Comparison of ENCODE assay signal across 26 cellular contexts in the genomic region with DNA sequence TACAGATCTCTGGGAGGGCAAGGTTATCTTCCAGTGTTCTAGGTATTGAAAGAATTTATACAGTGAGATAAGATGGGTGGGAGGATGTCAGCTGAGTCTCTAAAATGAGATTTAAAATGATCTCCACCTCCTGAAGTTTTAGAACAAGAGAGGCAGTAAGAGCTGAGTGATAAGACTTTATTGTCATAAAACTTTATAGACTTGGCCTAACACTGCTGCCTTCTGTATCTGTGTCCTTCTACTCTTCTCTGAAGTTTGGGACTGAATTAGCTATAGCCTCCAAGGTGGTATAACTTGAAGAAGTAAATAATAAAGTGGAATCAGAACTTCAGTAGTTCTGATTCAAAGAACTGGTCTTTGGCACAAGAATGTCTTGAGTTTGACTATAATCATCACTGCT. TPM values are rescaled to one million over a fixed set of nuclear protein-coding genes. Genes with fewer than 3 reads are reported as not detected.
DNase-seq lines count a peak whose midpoint lies in the region; ATAC-seq and TF ChIP-seq lines count a peak whose summit lies in the region.
"Had no signal": no experiment of that assay in that cellular context is flagged by ENCODE, and none has a peak within 500 bp of the region (broad histone marks: within the 10 kb centered on the region; RNA-seq: fewer than 3 reads in every experiment).

No MANE protein-coding gene starts in this region.

- H3K27me3 Mint-ChIP-seq in MCF 10A (ENCODE audit: insufficient read depth, unreplicated experiment), result no peaks in the 10 kb centered on the region
- no peaks in the 10 kb centered on the region for H3K27me3 Mint-ChIP-seq in activated T-helper 17 cell treated with anti-CD3 and anti-CD28 coated beads, Interleukin-2, amount 50 U/mL, for 72 hours
- H3K27me3 Mint-ChIP-seq in stimulated activated naive B cell treated with anti-CD40 and anti-IgM and Interleukin-4, amounts not matched to agents 10 μg/mL and 1 μg/mL and 100 μg/mL, for 72 hours, result no peaks in the 10 kb centered on the region
- H3K27me3 Mint-ChIP-seq in activated T-cell treated with anti-CD3 and anti-CD28 coated beads, Interleukin-2, amount 50 U/mL, for 4 hours (ENCODE audit: low read depth), result no peaks in the 10 kb centered on the region
- H3K27me3 Mint-ChIP-seq: activated CD4-positive, alpha-beta T cell treated with anti-CD3 and anti-CD28 coated beads for 36 hours; stimulated activated naive CD8-positive, alpha-beta T cell treated with anti-CD3 and anti-CD28 coated beads, Interleukin-15, Interleukin-2, amounts not matched to agents 100 ng/mL and 50 ng/mL, for 24 hours had no signal

- ATAC-seq in activated T-helper 17 cell treated with anti-CD3 and anti-CD28 coated beads, Interleukin-2, amount 50 U/mL, for 72 hours (replicated peaks), result no peak
- no peak for ATAC-seq in stimulated activated naive B cell treated with anti-CD40 and anti-IgM and Interleukin-4, amounts not matched to agents 10 μg/mL and 1 μg/mL and 100 μg/mL, for 72 hours (replicated peaks)
- no peak for ATAC-seq in activated T-cell treated with anti-CD3 and anti-CD28 coated beads, Interleukin-2, amount 50 U/mL, for 4 hours
- no peak for ATAC-seq in GM21423 (IDR thresholded peaks at IDR 0.05; ENCODE audit: unreplicated experiment)
- ATAC-seq: A549; activated CD4-positive, alpha-beta T cell treated with anti-CD3 and anti-CD28 coated beads for 36 hours; foreskin keratinocyte; heart right ventricle had no signal

- TF ChIP-seq CTCF in MCF 10A (IDR thresholded peaks at IDR 0.05; ENCODE audit: unreplicated experiment), result no peak
- no peak for TF ChIP-seq CTCF in breast epithelium (IDR thresholded peaks at IDR 0.05)

- no TSS peak for BruUV-seq in MCF 10A (replicated peaks; lab: Mats Ljungman, UMichigan)

- H3K4me1 Mint-ChIP-seq in MCF 10A (ENCODE audit: insufficient read depth, unreplicated experiment), result peaks cover 24% of the 10 kb centered on the region
- H3K4me1 Mint-ChIP-seq in activated T-helper 17 cell treated with anti-CD3 and anti-CD28 coated beads, Interleukin-2, amount 50 U/mL, for 72 hours, result peaks cover 9% of the 10 kb centered on the region
- no peaks in the 10 kb centered on the region for H3K4me1 Mint-ChIP-seq in stimulated activated naive B cell treated with anti-CD40 and anti-IgM and Interleukin-4, amounts not matched to agents 10 μg/mL and 1 μg/mL and 100 μg/mL, for 72 hours
- peaks cover 10% of the 10 kb centered on the region for H3K4me1 Mint-ChIP-seq in activated T-cell treated with anti-CD3 and anti-CD28 coated beads, Interleukin-2, amount 50 U/mL, for 4 hours (ENCODE audit: low read depth)

- intact Hi-C loops in MCF 10A (cut with micrococcal nuclease) (no loop called here), breast epithelium (cut with DNase I; ENCODE audit: low total_unique reads) (no loop called here)

- CTCF ChIA-PET in MCF 10A (lab: Yijun Ruan, JAX), result interaction anchor here (0.7 to 1.5 kb wide), 5 partner anchors 47 to 139 kb away, joined by 3 to 4 read pairs (median 3); partner anchors contain the start of gene PIGC

- H3K36me3 ChIP-seq in breast epithelium, result no peaks in the 10 kb centered on the region
- H3K36me3 ChIP-seq in mesodermal cell (ENCODE audit: control insufficient read depth, insufficient read depth, low read length), result peaks cover 40% of the 10 kb centered on the region
- H3K36me3 ChIP-seq: colonic mucosa, thoracic aorta had no signal

- H3K27ac ChIP-seq in breast epithelium (no peak overlapping the region), mesodermal cell (ENCODE audit: low read depth, low read length, severe bottlenecking) (peak overlapping the region; percentile 63)
- H3K27ac ChIP-seq: A549, brain microvascular endothelial cell, colonic mucosa, foreskin keratinocyte, heart right ventricle, thoracic aorta had no signal

- no peaks in the 10 kb centered on the region for H3K9me3 Mint-ChIP-seq in MCF 10A (ENCODE audit: unreplicated experiment)
- no peaks in the 10 kb centered on the region for H3K9me3 Mint-ChIP-seq in activated T-helper 17 cell treated with anti-CD3 and anti-CD28 coated beads, Interleukin-2, amount 50 U/mL, for 72 hours
- no peaks in the 10 kb centered on the region for H3K9me3 Mint-ChIP-seq in stimulated activated naive B cell treated with anti-CD40 and anti-IgM and Interleukin-4, amounts not matched to agents 10 μg/mL and 1 μg/mL and 100 μg/mL, for 72 hours
- no peaks in the 10 kb centered on the region for H3K9me3 Mint-ChIP-seq in activated T-cell treated with anti-CD3 and anti-CD28 coated beads, Interleukin-2, amount 50 U/mL, for 4 hours
- H3K9me3 Mint-ChIP-seq: stimulated activated naive CD8-positive, alpha-beta T cell treated with anti-CD3 and anti-CD28 coated beads, Interleukin-15, Interleukin-2, amounts not matched to agents 100 ng/mL and 50 ng/mL, for 24 hours; T-helper 1 cell treated with Interleukin-12 subunit alpha and Interleukin-12 subunit beta and Interleukin-4 antibody, amounts not matched to agents 30 μg/mL and 1 μg/mL, for 36 hours had no signal

- no peaks in the 10 kb centered on the region for H3K27me3 ChIP-seq in breast epithelium
- H3K27me3 ChIP-seq: brain microvascular endothelial cell, colonic mucosa, foreskin keratinocyte, heart right ventricle had no signal

- no peak for TF ChIP-seq POLR2A in breast epithelium (IDR thresholded peaks at IDR 0.05)

- H3K9me3 ChIP-seq in breast epithelium, result no peaks in the 10 kb centered on the region
- no peaks in the 10 kb centered on the region for H3K9me3 ChIP-seq in mesodermal cell (ENCODE audit: control insufficient read depth, low read length)
- H3K9me3 ChIP-seq: A549, colonic mucosa, heart right ventricle, thoracic aorta had no signal

- POLR2A ChIA-PET in MCF 10A (lab: Yijun Ruan, JAX), result interaction anchor here (0.7 to 1.0 kb wide), 3 partner anchors 8 to 160 kb away, joined by 3 to 4 read pairs (median 3); no protein-coding TSS in a partner anchor

- H3K4me3 Mint-ChIP-seq in MCF 10A (ENCODE audit: unreplicated experiment), result no peak overlapping the region
- H3K4me3 Mint-ChIP-seq in activated T-helper 17 cell treated with anti-CD3 and anti-CD28 coated beads, Interleukin-2, amount 50 U/mL, for 72 hours, result no peak overlapping the region
- H3K4me3 Mint-ChIP-seq in stimulated activated naive B cell treated with anti-CD40 and anti-IgM and Interleukin-4, amounts not matched to agents 10 μg/mL and 1 μg/mL and 100 μg/mL, for 72 hours, result no peak overlapping the region
- no peak overlapping the region for H3K4me3 Mint-ChIP-seq in activated T-cell treated with anti-CD3 and anti-CD28 coated beads, Interleukin-2, amount 50 U/mL, for 4 hours
- H3K4me3 Mint-ChIP-seq: activated CD4-positive, alpha-beta T cell treated with anti-CD3 and anti-CD28 coated beads for 36 hours; stimulated activated naive CD8-positive, alpha-beta T cell treated with anti-CD3 and anti-CD28 coated beads, Interleukin-15, Interleukin-2, amounts not matched to agents 100 ng/mL and 50 ng/mL, for 24 hours; T-helper 1 cell treated with Interleukin-12 subunit alpha and Interleukin-12 subunit beta and Interleukin-4 antibody, amounts not matched to agents 30 μg/mL and 1 μg/mL, for 36 hours had no signal

- H3K4me3 ChIP-seq in breast epithelium (no peak overlapping the region), mesodermal cell (ENCODE audit: extremely low read depth, insufficient read depth, low read length, poor library complexity, severe bottlenecking) (no peak overlapping the region)
- H3K4me3 ChIP-seq: A549, colonic mucosa, heart right ventricle, thoracic aorta had no signal

- H3K36me3 Mint-ChIP-seq in MCF 10A (ENCODE audit: insufficient read depth, unreplicated experiment), result peaks cover 50% of the 10 kb centered on the region
- H3K36me3 Mint-ChIP-seq in activated T-helper 17 cell treated with anti-CD3 and anti-CD28 coated beads, Interleukin-2, amount 50 U/mL, for 72 hours (ENCODE audit: low read depth), result peaks cover 76% of the 10 kb centered on the region
- H3K36me3 Mint-ChIP-seq in stimulated activated naive B cell treated with anti-CD40 and anti-IgM and Interleukin-4, amounts not matched to agents 10 μg/mL and 1 μg/mL and 100 μg/mL, for 72 hours, result peaks cover 8 to 12% of the 10 kb centered on the region in 2 donors
- H3K36me3 Mint-ChIP-seq in activated T-cell treated with anti-CD3 and anti-CD28 coated beads, Interleukin-2, amount 50 U/mL, for 4 hours (ENCODE audit: insufficient read depth), result peaks cover 41% of the 10 kb centered on the region

- H3K4me1 ChIP-seq in breast epithelium (no peaks in the 10 kb centered on the region), mesodermal cell (ENCODE audit: control insufficient read depth, insufficient read depth, low read length, poor library complexity, severe bottlenecking) (peaks cover 9% of the 10 kb centered on the region)
- H3K4me1 ChIP-seq: colonic mucosa had no signal

- peak overlapping the region; percentile 6 for H3K27ac Mint-ChIP-seq in MCF 10A (ENCODE audit: low read depth, unreplicated experiment)
- H3K27ac Mint-ChIP-seq in activated T-helper 17 cell treated with anti-CD3 and anti-CD28 coated beads, Interleukin-2, amount 50 U/mL, for 72 hours, result peak overlapping the region; percentile 13
- peak overlapping the region; percentile 42 for H3K27ac Mint-ChIP-seq in stimulated activated naive B cell treated with anti-CD40 and anti-IgM and Interleukin-4, amounts not matched to agents 10 μg/mL and 1 μg/mL and 100 μg/mL, for 72 hours
- H3K27ac Mint-ChIP-seq: activated CD4-positive, alpha-beta T cell treated with anti-CD3 and anti-CD28 coated beads for 36 hours; stimulated activated naive CD8-positive, alpha-beta T cell treated with anti-CD3 and anti-CD28 coated beads, Interleukin-15, Interleukin-2, amounts not matched to agents 100 ng/mL and 50 ng/mL, for 24 hours; T-helper 1 cell treated with Interleukin-12 subunit alpha and Interleukin-12 subunit beta and Interleukin-4 antibody, amounts not matched to agents 30 μg/mL and 1 μg/mL, for 36 hours had no signal

- no peak for DNase-seq in MCF 10A (ENCODE audit: unreplicated experiment)
- no peak for DNase-seq in breast epithelium (ENCODE audit: low spot score in 2 of 2)
- no peak for DNase-seq in stimulated activated naive B cell treated with anti-CD40 and anti-IgM and Interleukin-4, amounts not matched to agents 10 μg/mL and 1 μg/mL and 100 μg/mL, for 72 hours
- DNase-seq in activated T-cell treated with anti-CD3 and anti-CD28 coated beads, Interleukin-2, amount 50 U/mL, for 4 hours, result no peak
- DNase-seq in MV-4-11 (lab: John Stamatoyannopoulos, UW), result no peak
- DNase-seq: activated CD4-positive, alpha-beta T cell treated with anti-CD3 and anti-CD28 coated beads for 36 hours; activated T-cell treated with anti-CD3 and anti-CD28 coated beads, Interleukin-2, amount 50 U/mL, for 1 hour; colonic mucosa; effector CD8-positive, alpha-beta T cell; erythroblast; foreskin keratinocyte; GDM1; heart right ventricle; mammary epithelial cell; NCI-H1436 treated with DMSO at 0.1 percent for 48 hours; NCI-H446; NCI-H774; nucleus accumbens had no signal

RNA-seq across cellular contexts. Expression of gene SUCO, which starts 48.3 kb away (rescaled TPM):
- total RNA-seq in MCF 10A (2022) (47.9 and 54.3 TPM in 2 replicates), breast epithelium (10 to 100 TPM; 29.6 to 70.8 (median 43.9) TPM)
- 10 to 100 TPM; 21.0 to 34.5 TPM for total RNA-seq in activated T-helper 17 cell treated with anti-CD3 and anti-CD28 coated beads, Interleukin-2, amount 50 U/mL, for 72 hours
- 53.0 TPM for polyA plus RNA-seq in mesodermal cell (2013, experiment 1 of 2)
- polyA plus RNA-seq in mesodermal cell (2013, experiment 2 of 2), result 60.8 TPM
- 10 to 100 TPM; 19.5 to 21.5 (median 20.3) TPM for total RNA-seq in activated T-cell treated with anti-CD3 and anti-CD28 coated beads, Interleukin-2, amount 50 U/mL, for 4 hours
